ENCODE assay signal across 26 cellular contexts in genomic region chr13:62432906-62433305, GRCh38.
"Had no signal": no experiment of that assay in that cellular context is flagged by ENCODE, and none has a peak within 500 bp of the region (broad histone marks: within the 10 kb centered on the region; RNA-seq: fewer than 3 reads in every experiment).

No MANE protein-coding gene starts in this region.

- H3K27ac ChIP-seq: brain microvascular endothelial cell, cardiac muscle cell, KMS-11, Peyer's patch, RWPE1, SJCRH30, VCaP had no signal

- H3K27me3 Mint-ChIP-seq: activated CD4-positive, alpha-beta T cell treated with anti-CD3 and anti-CD28 coated beads for 36 hours; activated CD8-positive, alpha-beta T cell treated with anti-CD3 and anti-CD28 coated beads for 36 hours; activated naive CD4-positive, alpha-beta T cell treated with anti-CD3 and anti-CD28 coated beads, Interleukin-2, amount 10 ng/mL, durations not matched to agents 7 days and 5 days; activated naive CD8-positive, alpha-beta T cell treated with anti-CD3 and anti-CD28 coated beads for 36 hours had no signal

- H3K27me3 ChIP-seq: brain microvascular endothelial cell, cardiac muscle cell, Peyer's patch, SJCRH30 had no signal

- H3K36me3 ChIP-seq: brain microvascular endothelial cell, cardiac muscle cell, Peyer's patch, SJCRH30 had no signal

- H3K9me2 ChIP-seq: SK-N-SH had no signal

- H3K4me1 ChIP-seq: Peyer's patch, SJCRH30 had no signal

- H3K4me1 Mint-ChIP-seq: activated CD4-positive, alpha-beta T cell treated with anti-CD3 and anti-CD28 coated beads for 36 hours; activated naive CD4-positive, alpha-beta T cell treated with anti-CD3 and anti-CD28 coated beads, Interleukin-2, amount 10 ng/mL, durations not matched to agents 7 days and 5 days; activated naive CD8-positive, alpha-beta T cell treated with anti-CD3 and anti-CD28 coated beads for 36 hours had no signal

- H3K4me3 Mint-ChIP-seq: activated CD4-positive, alpha-beta T cell treated with anti-CD3 and anti-CD28 coated beads for 36 hours; activated CD8-positive, alpha-beta T cell treated with anti-CD3 and anti-CD28 coated beads for 36 hours; activated naive CD4-positive, alpha-beta T cell treated with anti-CD3 and anti-CD28 coated beads, Interleukin-2, amount 10 ng/mL, durations not matched to agents 7 days and 5 days; activated naive CD8-positive, alpha-beta T cell treated with anti-CD3 and anti-CD28 coated beads for 36 hours; activated T-cell treated with anti-CD3 and anti-CD28 coated beads, Interleukin-2, amount 50 U/mL, for 72 hours had no signal

- H3K36me3 Mint-ChIP-seq: activated naive CD4-positive, alpha-beta T cell treated with anti-CD3 and anti-CD28 coated beads, Interleukin-2, amount 10 ng/mL, durations not matched to agents 7 days and 5 days; activated naive CD8-positive, alpha-beta T cell treated with anti-CD3 and anti-CD28 coated beads for 36 hours had no signal

- H3K4me2 ChIP-seq: KMS-11, SK-N-SH had no signal

- ATAC-seq: activated CD4-positive, alpha-beta T cell treated with anti-CD3 and anti-CD28 coated beads for 36 hours; activated CD8-positive, alpha-beta T cell treated with anti-CD3 and anti-CD28 coated beads for 36 hours; activated T-cell treated with anti-CD3 and anti-CD28 coated beads, Interleukin-2, amount 50 U/mL, for 72 hours had no signal

- H3K4me3 ChIP-seq: cardiac muscle cell, Peyer's patch, SJCRH30 had no signal

- H3K9ac ChIP-seq: KMS-11, SK-N-SH had no signal

- H3K9me3 Mint-ChIP-seq: activated naive CD4-positive, alpha-beta T cell treated with anti-CD3 and anti-CD28 coated beads, Interleukin-2, amount 10 ng/mL, durations not matched to agents 7 days and 5 days had no signal

- H3K27ac Mint-ChIP-seq: activated CD4-positive, alpha-beta T cell treated with anti-CD3 and anti-CD28 coated beads for 36 hours; activated CD8-positive, alpha-beta T cell treated with anti-CD3 and anti-CD28 coated beads for 36 hours; activated naive CD4-positive, alpha-beta T cell treated with anti-CD3 and anti-CD28 coated beads, Interleukin-2, amount 10 ng/mL, durations not matched to agents 7 days and 5 days; activated naive CD8-positive, alpha-beta T cell treated with anti-CD3 and anti-CD28 coated beads for 36 hours; activated T-cell treated with anti-CD3 and anti-CD28 coated beads, Interleukin-2, amount 50 U/mL, for 72 hours; activated T-helper 2 cell treated with anti-CD3 and anti-CD28 coated beads, Interferon-gamma antibody, Interleukin-2, Interleukin-4, amounts not matched to agents 10 μg/mL and 5 μg/mL and 100 μg/mL, durations not matched to agents 14 hours and 24 hours and 36 hours had no signal

- DNase-seq: activated CD4-positive, alpha-beta T cell treated with anti-CD3 and anti-CD28 coated beads for 36 hours; activated CD8-positive, alpha-beta memory T cell treated with anti-CD3 and anti-CD28 coated beads, Interleukin-2, amount 50 U/mL, for 4 hours; activated CD8-positive, alpha-beta T cell treated with anti-CD3 and anti-CD28 coated beads for 36 hours; activated gamma-delta T cell treated with Interleukin-2 at 50 U/mL for 16 hours; activated naive CD4-positive, alpha-beta T cell treated with anti-CD3 and anti-CD28 coated beads, Interleukin-2, amount 10 ng/mL, durations not matched to agents 7 days and 5 days; activated naive CD8-positive, alpha-beta T cell treated with anti-CD3 and anti-CD28 coated beads for 36 hours; activated T-cell treated with anti-CD3 and anti-CD28 coated beads, Interleukin-2, amount 50 U/mL, for 72 hours; brain microvascular endothelial cell; MM.1S; NCI-H1048; NCI-H1694; NCI-H2029; NCI-H2107; NCI-H510A treated with DMSO at 0.1 percent for 48 hours; NCI-H82; OCI-M1; Peyer's patch; Right ventricle myocardium superior; SJCRH30; SK-N-SH; T-helper 1 cell had no signal

- H3K9me3 ChIP-seq: Peyer's patch, SJCRH30, SK-N-SH had no signal
